Comparison of ENCODE assay signal across 17 cellular contexts in the genomic region with DNA sequence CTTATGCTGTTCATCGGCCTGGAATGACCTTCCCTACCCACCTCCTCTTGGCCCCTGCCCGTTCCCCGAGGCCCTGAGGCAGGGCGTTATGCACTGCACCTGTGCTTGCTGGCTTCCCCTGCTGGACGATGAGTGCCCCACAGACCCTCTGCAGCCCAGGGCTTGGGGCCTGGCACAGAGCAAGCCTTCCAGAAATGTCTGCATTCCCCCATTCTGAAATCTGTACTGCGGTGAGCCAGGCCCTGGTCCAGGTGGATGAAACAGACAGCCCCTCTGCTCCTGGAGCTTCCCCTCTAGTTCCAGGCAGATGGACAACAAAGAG. TPM values are rescaled to one million over a fixed set of nuclear protein-coding genes. Genes with fewer than 3 reads are reported as not detected.
DNase-seq lines count a peak whose midpoint lies in the region; ATAC-seq and TF ChIP-seq lines count a peak whose summit lies in the region.
"Had no signal": no experiment of that assay in that cellular context is flagged by ENCODE, and none has a peak within 500 bp of the region (broad histone marks: within the 10 kb centered on the region; RNA-seq: fewer than 3 reads in every experiment).

No MANE protein-coding gene starts in this region.

- H3K4me1 Mint-ChIP-seq in stimulated activated naive CD8-positive, alpha-beta T cell treated with anti-CD3 and anti-CD28 coated beads, Interleukin-15, Interleukin-2, amounts not matched to agents 100 ng/mL and 50 ng/mL, for 24 hours (ENCODE audit: low read depth): no peaks in the 10 kb centered on the region
- peaks cover 22% of the 10 kb centered on the region for H3K4me1 Mint-ChIP-seq in glutamatergic neuron (ENCODE audit: low read depth, unreplicated experiment)
- H3K4me1 Mint-ChIP-seq: CD4-positive, alpha-beta memory T cell had no signal

- H3K27ac Mint-ChIP-seq in stimulated activated naive CD8-positive, alpha-beta T cell treated with anti-CD3 and anti-CD28 coated beads, Interleukin-15, Interleukin-2, amounts not matched to agents 100 ng/mL and 50 ng/mL, for 24 hours: peak overlapping the region; percentile 28
- H3K27ac Mint-ChIP-seq in glutamatergic neuron (ENCODE audit: unreplicated experiment): no peak overlapping the region
- H3K27ac Mint-ChIP-seq: CD4-positive, alpha-beta memory T cell had no signal

- H4K20me1 ChIP-seq in osteoblast (ENCODE audit: insufficient read depth, low read length): no peaks in the 10 kb centered on the region

- no peaks in the 10 kb centered on the region for H3K36me3 Mint-ChIP-seq in stimulated activated naive CD8-positive, alpha-beta T cell treated with anti-CD3 and anti-CD28 coated beads, Interleukin-15, Interleukin-2, amounts not matched to agents 100 ng/mL and 50 ng/mL, for 24 hours (ENCODE audit: low read depth)
- peaks cover 4% of the 10 kb centered on the region for H3K36me3 Mint-ChIP-seq in glutamatergic neuron (ENCODE audit: unreplicated experiment)
- H3K36me3 Mint-ChIP-seq: CD4-positive, alpha-beta memory T cell had no signal

- H3K9me3 Mint-ChIP-seq in stimulated activated naive CD8-positive, alpha-beta T cell treated with anti-CD3 and anti-CD28 coated beads, Interleukin-15, Interleukin-2, amounts not matched to agents 100 ng/mL and 50 ng/mL, for 24 hours: no peaks in the 10 kb centered on the region
- peaks cover 3% of the 10 kb centered on the region for H3K9me3 Mint-ChIP-seq in glutamatergic neuron (ENCODE audit: unreplicated experiment)

- no peaks in the 10 kb centered on the region for H3K79me2 ChIP-seq in osteoblast (ENCODE audit: insufficient read depth, low read length)

- TF ChIP-seq CTCF in RWPE2 (IDR thresholded peaks at IDR 0.05; ENCODE audit: poor library complexity, severe bottlenecking) (no peak), glutamatergic neuron (IDR thresholded peaks at IDR 0.05; ENCODE audit: partially characterized antibody, unreplicated experiment) (no peak), osteoblast (IDR thresholded peaks at IDR 0.05; ENCODE audit: extremely low read depth, low read depth, low read length) (no peak)

- H3K27me3 Mint-ChIP-seq in stimulated activated naive CD8-positive, alpha-beta T cell treated with anti-CD3 and anti-CD28 coated beads, Interleukin-15, Interleukin-2, amounts not matched to agents 100 ng/mL and 50 ng/mL, for 24 hours: peaks cover 33% of the 10 kb centered on the region
- peaks cover 6% of the 10 kb centered on the region for H3K27me3 Mint-ChIP-seq in glutamatergic neuron (ENCODE audit: unreplicated experiment)

- H3K4me1 ChIP-seq in RWPE2 (ENCODE audit: insufficient read depth, poor library complexity, severe bottlenecking) (no peaks in the 10 kb centered on the region), osteoblast (ENCODE audit: insufficient read depth, low read length) (no peaks in the 10 kb centered on the region)
- H3K4me1 ChIP-seq: A549 had no signal

- H3K36me3 ChIP-seq in RWPE2 (ENCODE audit: low read depth) (no peaks in the 10 kb centered on the region), osteoblast (ENCODE audit: insufficient read depth, low read length) (no peaks in the 10 kb centered on the region)

- H3K27ac ChIP-seq in RWPE2 (ENCODE audit: poor library complexity, severe bottlenecking) (no peak overlapping the region), osteoblast (ENCODE audit: low read depth, low read length) (no peak overlapping the region)
- H3K27ac ChIP-seq: A549, SK-N-MC had no signal

- H3K4me3 Mint-ChIP-seq in stimulated activated naive CD8-positive, alpha-beta T cell treated with anti-CD3 and anti-CD28 coated beads, Interleukin-15, Interleukin-2, amounts not matched to agents 100 ng/mL and 50 ng/mL, for 24 hours: no peak overlapping the region
- H3K4me3 Mint-ChIP-seq in glutamatergic neuron (ENCODE audit: unreplicated experiment): peak overlapping the region; percentile 47
- H3K4me3 Mint-ChIP-seq: CD4-positive, alpha-beta memory T cell had no signal

- H2AFZ ChIP-seq in osteoblast (ENCODE audit: low read length): no peak overlapping the region

- DNase-seq in stimulated activated naive CD8-positive, alpha-beta T cell treated with anti-CD3 and anti-CD28 coated beads, Interleukin-15, Interleukin-2, amounts not matched to agents 100 U/mL and 50 U/mL, for 24 hours: no peak
- DNase-seq in RWPE2 (ENCODE audit: low spot score): no peak
- no peak for DNase-seq in glutamatergic neuron
- DNase-seq in osteoblast (ENCODE audit: insufficient read length, low spot score, missing footprints): no peak
- no peak for DNase-seq in activated CD4-positive, alpha-beta T cell treated with anti-CD3 and anti-CD28 coated beads, Interleukin-2, amount 50 U/mL, for 1 hour
- DNase-seq in UCSD-AML1 (lab: John Stamatoyannopoulos, UW; ENCODE audit: unreplicated experiment): no peak
- DNase-seq in mucosa of gallbladder (ENCODE audit: low spot score): no peak
- DNase-seq: Calu3; CD4-positive, alpha-beta memory T cell; DMS53; Karpas-422; MM.1S; NCI-H1105; NCI-H748 treated with DMSO at 0.1 percent for 48 hours had no signal

- no peak overlapping the region for H3K4me3 ChIP-seq in RWPE2 (ENCODE audit: severe bottlenecking)
- H3K4me3 ChIP-seq in osteoblast (ENCODE audit: insufficient read depth, low read length): no peak overlapping the region
- H3K4me3 ChIP-seq: A549 had no signal

- H3K27me3 ChIP-seq in RWPE2 (ENCODE audit: insufficient read depth, poor library complexity, severe bottlenecking): peaks cover 6% of the 10 kb centered on the region
- peaks cover 28% of the 10 kb centered on the region for H3K27me3 ChIP-seq in osteoblast (ENCODE audit: insufficient read depth, low read length)

- H3K9me3 ChIP-seq in RWPE2 (ENCODE audit: severe bottlenecking) (no peaks in the 10 kb centered on the region), osteoblast (ENCODE audit: low read depth, low read length) (no peaks in the 10 kb centered on the region)
- H3K9me3 ChIP-seq: A549 had no signal

- no peak overlapping the region for H3K4me2 ChIP-seq in osteoblast (ENCODE audit: insufficient read depth, low read length)
- H3K4me2 ChIP-seq: A549 had no signal

- ATAC-seq in stimulated activated naive CD8-positive, alpha-beta T cell treated with anti-CD3 and anti-CD28 coated beads, Interleukin-15, Interleukin-2, amounts not matched to agents 100 U/mL and 50 U/mL, for 24 hours: no peak
- ATAC-seq in RWPE2 (ENCODE audit: low read depth): peak; percentile 24; the same call in 2 of the 3 replicates

RNA-seq across cellular contexts. Expression of a gene that starts 35.0 kb away (rescaled TPM):
- total RNA-seq in glutamatergic neuron (ENCODE audit: unreplicated experiment): 5.6 TPM
- not detected in 2 replicates for total RNA-seq in osteoblast
- 0.14 TPM for total RNA-seq in mucosa of gallbladder
- total RNA-seq: CD4-positive, alpha-beta memory T cell had no signal

RNA-seq across cellular contexts. Expression of a gene that starts 53.8 kb away (rescaled TPM):
- total RNA-seq in glutamatergic neuron (ENCODE audit: unreplicated experiment): not detected
- under 0.01 and 1.8 TPM in 2 replicates for total RNA-seq in osteoblast
- total RNA-seq in mucosa of gallbladder: 4.0 TPM
